In the genomic region with DNA sequence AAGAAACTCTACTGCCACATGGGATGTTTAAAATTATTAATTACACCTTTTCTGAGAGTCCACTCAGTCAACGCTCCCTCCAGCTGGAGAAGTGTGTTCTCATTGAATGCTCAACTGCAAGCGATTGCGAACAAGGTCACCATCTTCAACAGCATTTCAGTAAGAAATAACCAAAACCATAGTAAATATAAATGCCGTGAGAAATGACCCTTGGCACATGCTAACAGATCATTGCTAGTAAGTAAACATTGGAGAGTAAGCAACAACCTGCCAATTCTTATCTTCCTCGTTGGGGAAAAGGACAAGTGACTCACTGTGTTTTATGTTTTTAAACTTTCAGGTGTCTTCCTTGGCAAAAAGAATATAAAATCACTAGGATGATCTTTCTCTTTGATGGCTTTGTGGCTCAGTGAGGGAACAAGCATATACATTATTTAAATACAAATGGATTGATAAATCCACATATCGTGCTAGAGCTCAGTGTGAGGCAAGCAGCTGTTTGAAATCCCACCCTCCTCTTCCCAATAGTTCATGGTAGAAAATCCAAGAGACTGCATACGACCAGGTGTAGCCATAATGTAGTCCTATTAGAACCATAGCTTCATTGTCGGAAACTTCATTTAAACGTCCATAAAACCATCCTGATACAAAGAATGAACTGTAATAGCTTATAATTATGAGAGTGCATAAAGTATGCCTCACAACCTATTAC, we compare ENCODE assay signal across 18 cellular contexts.
DNase-seq lines count a peak whose midpoint lies in the region; ATAC-seq, FAIRE-seq and TF ChIP-seq lines count a peak whose summit lies in the region.
"Had no signal": no experiment of that assay in that cellular context is flagged by ENCODE, and none has a peak within 500 bp of the region (broad histone marks: within the 10 kb centered on the region; RNA-seq: fewer than 3 reads in every experiment).

No MANE protein-coding gene starts in this region.

- ATAC-seq in K562, result peak; percentile 55
- peak; percentile 91 for ATAC-seq in mucosa of descending colon
- ATAC-seq: T-helper 17 cell had no signal

- H4K20me1 ChIP-seq in K562 (replicated peaks; ENCODE audit: control insufficient read depth, insufficient read depth, low read length), result no peaks in the 10 kb centered on the region

- peak overlapping the region; percentile 6; the same call in 1 of the 3 replicates for H3K27ac ChIP-seq in K562 (ENCODE audit: extremely low read depth, low read depth, low read length)

- no TSS peak for BruUV-seq in K562 (replicated peaks; lab: Mats Ljungman, UMichigan)

- peak; percentile 56 for FAIRE-seq in K562 (lab: Jason Lieb, UNC)
- FAIRE-seq: RCC 7860 had no signal

- H2AFZ ChIP-seq in K562 (ENCODE audit: low read depth, low read length), result peak overlapping the region; percentile 86

- H3K4me2 ChIP-seq in K562 (ENCODE audit: insufficient read depth, low read length), result peak overlapping the region; percentile 47

- H3K9me3 ChIP-seq in K562 (replicated peaks; ENCODE audit: control insufficient read depth, insufficient read depth, low read depth, low read length) (no peaks in the 10 kb centered on the region), mucosa of descending colon (no peaks in the 10 kb centered on the region)
- H3K9me3 ChIP-seq: BE2C had no signal

- peaks cover 0 to 5% of the 10 kb centered on the region in 2 experiments; a peak in 2 of 5 replicates for H3K4me1 ChIP-seq in K562 (replicated peaks in 1 of 2; ENCODE audit: control insufficient read depth in 2 of 2, insufficient read depth in 2 of 2, low read length in 2 of 2)
- H3K4me1 ChIP-seq in mucosa of descending colon (ENCODE audit: low read depth), result no peaks in the 10 kb centered on the region
- H3K4me1 ChIP-seq: BE2C had no signal

- in situ Hi-C loops in K562 (cut with MboI), result no loop called here

- peak overlapping the region in 1 of 2 experiments; percentile 3; a peak in 1 of 4 replicates for H3K9ac ChIP-seq in K562 (ENCODE audit: insufficient read depth in 1 of 2, low read depth in 2 of 2, low read length in 2 of 2)

- TF ChIP-seq CTCF in K562 (IDR thresholded peaks at IDR 0.05 in 2 of 3, conservative IDR thresholded peaks at IDR 0.05 in 1 of 3; ENCODE audit: insufficient read depth in 2 of 3, low read depth in 1 of 3, low read length in 3 of 3), result no peak
- TF ChIP-seq CTCF in mucosa of descending colon (IDR thresholded peaks at IDR 0.05), result no peak
- TF ChIP-seq CTCF in foreskin fibroblast (IDR thresholded peaks at IDR 0.05; ENCODE audit: low read depth, low read length), result no peak

- DNase-seq in HuH-7 (ENCODE audit: low spot score) (peak; percentile 23), NCI-H69 (lab: John Stamatoyannopoulos, UW) (peak; percentile 13), K562 (ENCODE audit: extremely low read depth in 1 of 4, low spot score in 3 of 4) (peak in 1 of 4 experiments; percentile 26), mucosa of descending colon (peak in 1 of 3 donors; percentile 27), NCI-H226 (no peak), NCI-H446 (lab: John Stamatoyannopoulos, UW) (no peak), NCI-H2227 treated with DMSO at 0.1 percent for 48 hours (lab: John Stamatoyannopoulos, UW) (no peak), foreskin fibroblast (no peak)
- DNase-seq: BE2C; CD8-positive, alpha-beta memory T cell; DMS 273 treated with DMSO at 0.1 percent for 48 hours; H9; Kasumi-1; NCI-H187 treated with DMSO at 0.1 percent for 48 hours; NCI-H524 treated with DMSO at 0.1 percent for 48 hours; SIG-M5; T-helper 17 cell had no signal

- H3K4me3 ChIP-seq in K562 (no peak overlapping the region), mucosa of descending colon (no peak overlapping the region), foreskin fibroblast (ENCODE audit: low read depth in 1 of 2, low read length in 2 of 2) (no peak overlapping the region)

- CTCF ChIA-PET in K562 (lab: Yijun Ruan, JAX; ENCODE audit: low intra/inter-chr PET ratio), result interaction anchor here (0.7 kb wide), 1 partner anchor 52 kb away, joined by 4 read pairs; no protein-coding TSS in a partner anchor

- TF ChIP-seq RAD21 in K562 (CRISPR knock-in tag; conservative IDR thresholded peaks at IDR 0.05 in 1 of 2, IDR thresholded peaks at IDR 0.05 in 1 of 2), result no peak

- TF ChIP-seq EP300 in K562 (IDR thresholded peaks at IDR 0.05; ENCODE audit: low read length), result no peak

- H3K36me3 ChIP-seq in K562 (ENCODE audit: control insufficient read depth, insufficient read depth, low read length) (no peaks in the 10 kb centered on the region), mucosa of descending colon (ENCODE audit: low read depth) (no peaks in the 10 kb centered on the region)
- H3K36me3 ChIP-seq: BE2C had no signal

- POLR2A ChIA-PET in K562 (lab: Yijun Ruan, JAX), result interaction anchor here (1.4 kb wide), 1 partner anchor 11 kb away, joined by 6 read pairs; no protein-coding TSS in a partner anchor

- WGBS in K562 (ENCODE audit: insufficient coverage, low coverage, missing lambda C conversion rate), result 31% methylated on average over 9 of the region's 9 CpGs

- no peak for TF ChIP-seq POLR2A in K562 (conservative IDR thresholded peaks at IDR 0.05)

- no peaks in the 10 kb centered on the region for H3K79me2 ChIP-seq in K562 (ENCODE audit: control insufficient read depth, insufficient read depth, low read length)

- intact Hi-C loops in K562 (cut with micrococcal nuclease), result no loop called here
- intact Hi-C loops in mucosa of descending colon (cut with DNase I, micrococcal nuclease), result no loop called here

- H3K27me3 ChIP-seq in K562 (ENCODE audit: control insufficient read depth in 2 of 2, insufficient read depth in 2 of 2, low read length in 2 of 2), result no peaks in the 10 kb centered on the region
- H3K27me3 ChIP-seq: BE2C had no signal

- H3K9me1 ChIP-seq in K562 (ENCODE audit: control insufficient read depth, insufficient read depth, low read length), result no peaks in the 10 kb centered on the region

TF ChIP-seq in K562, 482 proteins besides CTCF, POLR2A, EP300 and RAD21 (continues in another document):
- TF ChIP-seq CHD1 (IDR thresholded peaks at IDR 0.05; ENCODE audit: low read length) (no peak), ZKSCAN8 (CRISPR knock-in tag; IDR thresholded peaks at IDR 0.05) (no peak), L3MBTL2 (IDR thresholded peaks at IDR 0.05) (peak; percentile 61; the same call in 1 of the 2 replicates), C11orf30 (IDR thresholded peaks at IDR 0.05; ENCODE audit: low read depth) (no peak), JUND (IDR thresholded peaks at IDR 0.05; ENCODE audit: borderline replicate concordance, low read depth, low read length) (peak; percentile 54; the same call in 1 of the 2 replicates), JUND (tag; IDR thresholded peaks at IDR 0.05; ENCODE audit: borderline replicate concordance, low read depth, low read length) (peak; percentile 35; the same call in 1 of the 3 replicates), ZNF212 (CRISPR knock-in tag; IDR thresholded peaks at IDR 0.05) (no peak), CHD4 (IDR thresholded peaks at IDR 0.05; ENCODE audit: insufficient read depth, insufficient replicate concordance, low read depth, low read length, poor library complexity, severe bottlenecking) (no peak), KAT7 (CRISPR knock-in tag; IDR thresholded peaks at IDR 0.05; ENCODE audit: borderline replicate concordance) (no peak), CCAR2 (IDR thresholded peaks at IDR 0.05; ENCODE audit: low read depth, low read length) (no peak), ZNF431 (CRISPR knock-in tag; IDR thresholded peaks at IDR 0.05) (no peak), DPF2 (IDR thresholded peaks at IDR 0.05) (peak; percentile 25; the same call in 1 of the 2 replicates), XRCC5 (IDR thresholded peaks at IDR 0.05; ENCODE audit: low read depth, low read length) (no peak), ZZZ3 (IDR thresholded peaks at IDR 0.05) (no peak), ZNF561 (CRISPR knock-in tag; conservative IDR thresholded peaks at IDR 0.05) (no peak), ZNF778 (CRISPR knock-in tag; IDR thresholded peaks at IDR 0.05) (no peak), CREBBP (IDR thresholded peaks at IDR 0.05; ENCODE audit: low read depth, low read length) (no peak), ARID1B (IDR thresholded peaks at IDR 0.05) (peak; percentile 30; the same call in 1 of the 2 replicates), SOX6 (IDR thresholded peaks at IDR 0.05) (peak; percentile 14; the same call in 1 of the 2 replicates)
- TF ChIP-seq, protein P1, sequence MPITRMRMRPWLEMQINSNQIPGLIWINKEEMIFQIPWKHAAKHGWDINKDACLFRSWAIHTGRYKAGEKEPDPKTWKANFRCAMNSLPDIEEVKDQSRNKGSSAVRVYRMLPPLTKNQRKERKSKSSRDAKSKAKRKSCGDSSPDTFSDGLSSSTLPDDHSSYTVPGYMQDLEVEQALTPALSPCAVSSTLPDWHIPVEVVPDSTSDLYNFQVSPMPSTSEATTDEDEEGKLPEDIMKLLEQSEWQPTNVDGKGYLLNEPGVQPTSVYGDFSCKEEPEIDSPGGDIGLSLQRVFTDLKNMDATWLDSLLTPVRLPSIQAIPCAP (CRISPR knock-in tag; IDR thresholded peaks at IDR 0.05; ENCODE audit: borderline replicate concordance), result no peak
- TF ChIP-seq, protein P2, sequence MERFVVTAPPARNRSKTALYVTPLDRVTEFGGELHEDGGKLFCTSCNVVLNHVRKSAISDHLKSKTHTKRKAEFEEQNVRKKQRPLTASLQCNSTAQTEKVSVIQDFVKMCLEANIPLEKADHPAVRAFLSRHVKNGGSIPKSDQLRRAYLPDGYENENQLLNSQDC (CRISPR knock-in tag; IDR thresholded peaks at IDR 0.05), result no peak

Comparison
In these comparisons a context has a peak if more than half of its experiments do, and no peak if none do; other contexts are left out.
1. DNase-seq: peak in HuH-7 (single experiment) and NCI-H69 (single experiment); none in NCI-H226 (single experiment), NCI-H446 (0 of 2), NCI-H2227 treated with DMSO at 0.1 percent for 48 hours (single experiment) and foreskin fibroblast (0 of 2).